1 cellular context compared by ENCODE assay signal in genomic region chr16:24537474-24538337, GRCh38.
TF ChIP-seq lines count a peak whose summit lies in the region.

No MANE protein-coding gene starts in this region.

TF ChIP-seq in WTC11, 78 proteins besides CTCF, POLR2A, EP300 and RAD21 (continued from another document):
- TF ChIP-seq CDX4 (CRISPR knock-in tag; IDR thresholded peaks at IDR 0.05; ENCODE audit: borderline replicate concordance) (no peak), ZBTB21 (CRISPR knock-in tag; IDR thresholded peaks at IDR 0.05; ENCODE audit: borderline replicate concordance) (no peak), ZNF425 (CRISPR knock-in tag; conservative IDR thresholded peaks at IDR 0.05) (no peak), TP53 (CRISPR knock-in tag; IDR thresholded peaks at IDR 0.05) (no peak), STAT6 (CRISPR knock-in tag; conservative IDR thresholded peaks at IDR 0.05; ENCODE audit: low read depth) (no peak), AFF4 (CRISPR knock-in tag; IDR thresholded peaks at IDR 0.05; ENCODE audit: borderline replicate concordance) (no peak), ZNF121 (CRISPR knock-in tag; IDR thresholded peaks at IDR 0.05) (no peak), USF2 (CRISPR knock-in tag; IDR thresholded peaks at IDR 0.05) (no peak), EMX1 (CRISPR knock-in tag; IDR thresholded peaks at IDR 0.05) (no peak), ZNF423 (CRISPR knock-in tag; IDR thresholded peaks at IDR 0.05) (no peak), SP1 (CRISPR knock-in tag; conservative IDR thresholded peaks at IDR 0.05) (no peak), SMAD3 (CRISPR knock-in tag; IDR thresholded peaks at IDR 0.05; ENCODE audit: borderline replicate concordance) (no peak), OVOL2 (CRISPR knock-in tag; IDR thresholded peaks at IDR 0.05; ENCODE audit: borderline replicate concordance) (no peak), ARID4B (CRISPR knock-in tag; IDR thresholded peaks at IDR 0.05; ENCODE audit: borderline replicate concordance) (no peak), HMGXB4 (CRISPR knock-in tag; IDR thresholded peaks at IDR 0.05) (no peak)
